Comparison of ENCODE assay signal across 8 cellular contexts in genomic region chr11:67996622-67997459, GRCh38. TPM values are rescaled to one million over a fixed set of nuclear protein-coding genes. Genes with fewer than 3 reads are reported as not detected.
A peak's percentile ranks its signal among the peaks of the same experiment; 100 is the strongest.
DNase-seq lines count a peak whose midpoint lies in the region; ATAC-seq, FAIRE-seq and TF ChIP-seq lines count a peak whose summit lies in the region.

No MANE protein-coding gene starts in this region.

- peak overlapping the region; percentile 75 for H3K4me3 Mint-ChIP-seq in WTC11
- H3K4me3 Mint-ChIP-seq in glutamatergic neuron (ENCODE audit: unreplicated experiment), result no peak overlapping the region

- POLR2A ChIA-PET in A549 (lab: Yijun Ruan, JAX), result interaction anchor here (1.1 to 1.4 kb wide), 2 partner anchors 14 to 16 kb away, joined by 3 to 5 read pairs; no protein-coding TSS in a partner anchor
- POLR2A ChIA-PET in HEK293T (lab: Yijun Ruan, JAX), result interaction anchor here (1.0 kb wide), 1 partner anchor 41 kb away, joined by 3 read pairs; no protein-coding TSS in a partner anchor
- POLR2A ChIA-PET in WTC11 (lab: Charles Lee), result interaction anchor here (0.9 kb wide), 1 partner anchor 14 kb away, joined by 6 read pairs; the partner anchor contains the start of gene ALDH3B1

- H3K9me3 Mint-ChIP-seq in WTC11 (no peaks in the 10 kb centered on the region), glutamatergic neuron (ENCODE audit: unreplicated experiment) (peaks cover 2% of the 10 kb centered on the region)

- DNase-seq in A549 (ENCODE audit: low read depth in 1 of 2, low spot score in 1 of 2), result peak in 1 of 2 experiments; percentile 92
- DNase-seq in HEK293T (ENCODE audit: extremely low spot score), result peak; percentile 93
- DNase-seq in WTC11 (ENCODE audit: low spot score), result peak; percentile 98
- DNase-seq in glutamatergic neuron, result peak; percentile 74
- peak; percentile 26 for DNase-seq in stimulated activated CD4-positive, alpha-beta T cell treated with anti-CD3 and anti-CD28 coated beads, Interleukin-4, amount 100 ng/mL, for 24 hours
- no peak for DNase-seq in dorsolateral prefrontal cortex

- no peak overlapping the region for H3K4me3 ChIP-seq in A549
- H3K4me3 ChIP-seq in dorsolateral prefrontal cortex, result no peak overlapping the region

- TF ChIP-seq POLR2A in A549 (IDR thresholded peaks at IDR 0.05; ENCODE audit: low read length), result no peak

- CTCF ChIA-PET in A549 (lab: Yijun Ruan, JAX) (interaction anchor here (1.1 to 1.4 kb wide), 3 partner anchors 12 to 149 kb away, joined by 3 read pairs; no protein-coding TSS in a partner anchor), HEK293T (lab: Yijun Ruan, JAX) (interaction anchor here (0.9 kb wide), 1 partner anchor 41 kb away, joined by 3 read pairs; no protein-coding TSS in a partner anchor), WTC11 (lab: Charles Lee) (interaction anchor here (0.6 to 2.1 kb wide), 11 partner anchors 14 to 367 kb away, joined by 3 to 17 read pairs (median 5); partner anchors contain the start of genes ALDH3B1, NDUFS8 and NUDT8)

- H3K9me3 ChIP-seq in A549, result no peaks in the 10 kb centered on the region

- H3K4me1 ChIP-seq in A549, result peaks cover 13% of the 10 kb centered on the region

- 62% methylated on average over 37 of the region's 41 CpGs for WGBS in A549 (ENCODE audit: missing lambda C conversion rate)

- peaks cover 0 to under 1% (median 0%) of the 10 kb centered on the region in 45 donors for H3K27me3 ChIP-seq in dorsolateral prefrontal cortex

- intact Hi-C loops in dorsolateral prefrontal cortex (cut with DNase I), result no loop called here

- no peak for TF ChIP-seq RAD21 in A549 (conservative IDR thresholded peaks at IDR 0.05 in 1 of 2, IDR thresholded peaks at IDR 0.05 in 1 of 2)

- ATAC-seq in A549 (peak; percentile 86 to 95), WTC11 (peak; percentile 95), HG03108 (IDR thresholded peaks at IDR 0.05; ENCODE audit: unreplicated experiment) (no peak), GM18868 (IDR thresholded peaks at IDR 0.05; ENCODE audit: unreplicated experiment) (no peak)

- H3K36me3 Mint-ChIP-seq in WTC11, result no peaks in the 10 kb centered on the region
- no peaks in the 10 kb centered on the region for H3K36me3 Mint-ChIP-seq in glutamatergic neuron (ENCODE audit: unreplicated experiment)

- H3K27ac Mint-ChIP-seq in WTC11 (peak overlapping the region; percentile 67), glutamatergic neuron (ENCODE audit: unreplicated experiment) (no peak overlapping the region)

- peaks cover 6% of the 10 kb centered on the region for H3K27me3 Mint-ChIP-seq in WTC11 (ENCODE audit: low read depth)
- H3K27me3 Mint-ChIP-seq in glutamatergic neuron (ENCODE audit: unreplicated experiment), result peaks cover 14% of the 10 kb centered on the region

- no peak overlapping the region for H3K4me2 ChIP-seq in A549

- no peak for TF ChIP-seq EP300 in A549 (IDR thresholded peaks at IDR 0.05)

- H3K27ac ChIP-seq in A549 (peak overlapping the region in 1 of 2 experiments; percentile 56; a peak in 2 of 6 replicates), dorsolateral prefrontal cortex (no peak overlapping the region)

- peaks cover 17% of the 10 kb centered on the region for H3K4me1 Mint-ChIP-seq in WTC11
- peaks cover 1% of the 10 kb centered on the region for H3K4me1 Mint-ChIP-seq in glutamatergic neuron (ENCODE audit: low read depth, unreplicated experiment)

- FAIRE-seq in A549 (lab: Jason Lieb, UNC), result no peak

- TF ChIP-seq CTCF in A549 (IDR thresholded peaks at IDR 0.05) (no peak), WTC11 (IDR thresholded peaks at IDR 0.05) (no peak), glutamatergic neuron (IDR thresholded peaks at IDR 0.05; ENCODE audit: partially characterized antibody, unreplicated experiment) (no peak), dorsolateral prefrontal cortex (IDR thresholded peaks at IDR 0.05 in 54 of 56, conservative IDR thresholded peaks at IDR 0.05 in 2 of 56; ENCODE audit: low read depth in 1 of 56, partially characterized antibody in 56 of 56) (no peak)

TF ChIP-seq in A549, 52 proteins besides CTCF, POLR2A, EP300 and RAD21 (continues in another document):
- TF ChIP-seq JUN (IDR thresholded peaks at IDR 0.05) (0 out of 5 replicates have a peak, but pooled peaks of 1 of the 2 experiments have one; percentile 25), CHD4 (IDR thresholded peaks at IDR 0.05; ENCODE audit: borderline replicate concordance) (no peak), BHLHE40 (IDR thresholded peaks at IDR 0.05; ENCODE audit: low read depth, low read length) (no peak), TP53 (CRISPR knock-in tag; IDR thresholded peaks at IDR 0.05) (no peak), MAX (IDR thresholded peaks at IDR 0.05) (peak; percentile 61), JUNB (IDR thresholded peaks at IDR 0.05) (no peak)

TF ChIP-seq in HEK293T, 16 proteins besides CTCF, POLR2A, EP300 and RAD21:
- TF ChIP-seq NFRKB (IDR thresholded peaks at IDR 0.05) (no peak), ELF4 (IDR thresholded peaks at IDR 0.05) (no peak), L3MBTL2 (conservative IDR thresholded peaks at IDR 0.05) (peak; percentile 89), SP1 (IDR thresholded peaks at IDR 0.05) (peak; percentile 77), HDGF (IDR thresholded peaks at IDR 0.05; ENCODE audit: borderline replicate concordance) (0 out of 2 replicates have a peak, but pooled peaks have one; percentile 56), FOXM1 (IDR thresholded peaks at IDR 0.05; ENCODE audit: borderline replicate concordance) (no peak)

TF ChIP-seq in WTC11, 78 proteins besides CTCF, POLR2A, EP300 and RAD21 (continues in another document):
- peak; percentile 94 for TF ChIP-seq USF2 (CRISPR knock-in tag; IDR thresholded peaks at IDR 0.05)
- no peak for TF ChIP-seq ZNF671 (CRISPR knock-in tag; IDR thresholded peaks at IDR 0.05)
- TF ChIP-seq SMAD4 (CRISPR knock-in tag; IDR thresholded peaks at IDR 0.05), result no peak
- no peak for TF ChIP-seq GRHL2 (CRISPR knock-in tag; IDR thresholded peaks at IDR 0.05; ENCODE audit: insufficient replicate concordance, severe bottlenecking)
- no peak for TF ChIP-seq NFATC4 (CRISPR knock-in tag; IDR thresholded peaks at IDR 0.05)
- TF ChIP-seq ATF3 (CRISPR knock-in tag; conservative IDR thresholded peaks at IDR 0.05), result no peak
- no peak for TF ChIP-seq E2F1 (CRISPR knock-in tag; IDR thresholded peaks at IDR 0.05)

RNA-seq across cellular contexts. Expression of gene UNC93B1, which starts 7.1 kb away (rescaled TPM):
- 49.4 and 55.5 TPM in 2 replicates for polyA plus RNA-seq in A549 (2011; rRNA removed)
- 69.3 and 103 TPM in 2 replicates for polyA plus RNA-seq in A549 (2012; cell fraction: cytosol; rRNA removed)
- polyA plus RNA-seq in A549 (2012; cell fraction: nucleus; rRNA removed), result 270 and 373 TPM in 2 replicates
- polyA plus RNA-seq in A549 (2017; fragmentation: RNase III; extraction: RNeasy Plus Mini Kit Qiagen cat#74134 plus additional on column Dnase treatment), result 43.7 to 51.2 TPM (median 47.1 TPM) in 3 replicates
- 103 and 125 TPM in 2 replicates for polyA minus RNA-seq in A549 (2011; rRNA and poly(A)+ RNA removed)
- total RNA-seq in WTC11 (2021), result 27.7 to 29.7 TPM (median 27.9 TPM) in 3 replicates
- total RNA-seq in glutamatergic neuron (ENCODE audit: unreplicated experiment), result 0.86 TPM
- total RNA-seq in dorsolateral prefrontal cortex, result 10 to 100 TPM in 80 of 120 experiments, 1 to 10 TPM in 40; 5.7 to 20.9 (median 11.2) TPM

RNA-seq across cellular contexts. Expression of gene ALDH3B1, which starts 13.3 kb away (rescaled TPM):
- polyA plus RNA-seq in A549 (2011; rRNA removed) (109 and 130 TPM in 2 replicates), A549 (2017; fragmentation: RNase III; extraction: RNeasy Plus Mini Kit Qiagen cat#74134 plus additional on column Dnase treatment) (93.7 to 104 TPM (median 94.4 TPM) in 3 replicates)
- 155 and 214 TPM in 2 replicates for polyA plus RNA-seq in A549 (2012; cell fraction: cytosol; rRNA removed)
- polyA plus RNA-seq in A549 (2012; cell fraction: nucleus; rRNA removed), result 236 and 305 TPM in 2 replicates
- 46.0 and 65.0 TPM in 2 replicates for polyA minus RNA-seq in A549 (2011; rRNA and poly(A)+ RNA removed)
- total RNA-seq in WTC11 (2021) (0.30 to 0.53 TPM (median 0.46 TPM) in 3 replicates), glutamatergic neuron (ENCODE audit: unreplicated experiment) (0.22 TPM), dorsolateral prefrontal cortex (1 to 10 TPM; 1.2 to 7.7 (median 3.1) TPM)

RNA-seq across cellular contexts. Expression of gene NDUFS8, which starts 33.6 kb away (rescaled TPM):
- polyA plus RNA-seq in A549 (2011; rRNA removed) (71.0 and 73.7 TPM in 2 replicates), A549 (2017; fragmentation: RNase III; extraction: RNeasy Plus Mini Kit Qiagen cat#74134 plus additional on column Dnase treatment) (283 to 300 TPM (median 298 TPM) in 3 replicates)
- 361 and 428 TPM in 2 replicates for polyA plus RNA-seq in A549 (2012; cell fraction: cytosol; rRNA removed)
- polyA plus RNA-seq in A549 (2012; cell fraction: nucleus; rRNA removed), result 379 and 494 TPM in 2 replicates
- polyA minus RNA-seq in A549 (2011; rRNA and poly(A)+ RNA removed), result 93.4 and 105 TPM in 2 replicates
- total RNA-seq in WTC11 (2021) (221 to 247 TPM (median 240 TPM) in 3 replicates), glutamatergic neuron (ENCODE audit: unreplicated experiment) (136 TPM), dorsolateral prefrontal cortex (100 to 1,000 TPM in 119 of 120 experiments, 10 to 100 TPM in 1; 98.7 to 186 (median 138) TPM)

RNA-seq across cellular contexts. Expression of gene TCIRG1, which starts 42.0 kb away (rescaled TPM):
- 36.3 and 49.4 TPM in 2 replicates for polyA plus RNA-seq in A549 (2011; rRNA removed)
- polyA plus RNA-seq in A549 (2012; cell fraction: cytosol; rRNA removed), result 99.5 and 132 TPM in 2 replicates
- polyA plus RNA-seq in A549 (2012; cell fraction: nucleus; rRNA removed), result 1,336 and 1,871 TPM in 2 replicates
- 94.9 to 120 TPM (median 115 TPM) in 3 replicates for polyA plus RNA-seq in A549 (2017; fragmentation: RNase III; extraction: RNeasy Plus Mini Kit Qiagen cat#74134 plus additional on column Dnase treatment)
- polyA minus RNA-seq in A549 (2011; rRNA and poly(A)+ RNA removed), result 33.0 and 50.4 TPM in 2 replicates
- 50.7 to 51.7 TPM (median 51.1 TPM) in 3 replicates for total RNA-seq in WTC11 (2021)
- 47.2 TPM for total RNA-seq in glutamatergic neuron (ENCODE audit: unreplicated experiment)
- 10 to 100 TPM in 110 of 120 experiments, 1 to 10 TPM in 10; 6.5 to 49.6 (median 16.9) TPM for total RNA-seq in dorsolateral prefrontal cortex

Comparison
In these comparisons a context has a peak if more than half of its experiments do, and no peak if none do; other contexts are left out.
1. ATAC-seq: peak in A549 (2 of 2) and WTC11 (single experiment); none in HG03108 (single experiment) and GM18868 (single experiment).
2. DNase-seq: peak in HEK293T (single experiment), WTC11 (single experiment), glutamatergic neuron (single experiment) and stimulated activated CD4-positive, alpha-beta T cell treated with anti-CD3 and anti-CD28 coated beads, Interleukin-4, amount 100 ng/mL, for 24 hours (single experiment); none in dorsolateral prefrontal cortex (0 of 10).
3. Of the 8 proteins assayed by ChIP-seq in both WTC11 and A549: peak only in WTC11: none; only in A549: none; in both: MAX and USF2; in neither: 5; mixed calls (peak in some experiments, not most) for 1.